8 cellular contexts compared by ENCODE assay signal in genomic region chr5:35209862-35210261, GRCh38.
"Had no signal": no experiment of that assay in that cellular context is flagged by ENCODE, and none has a peak within 500 bp of the region (broad histone marks: within the 10 kb centered on the region; RNA-seq: fewer than 3 reads in every experiment).

No MANE protein-coding gene starts in this region.

- H3K27ac Mint-ChIP-seq: GM23338, H9, HFFc6 had no signal

- H2AFZ ChIP-seq: GM23248, GM23338 had no signal

- H3K9me3 ChIP-seq: HAP-1 had no signal

- H3K9me3 Mint-ChIP-seq: GM23338, H9, HFFc6 had no signal

- H3K4me1 ChIP-seq: HAP-1 had no signal

- H3K9ac ChIP-seq: GM23248 had no signal

- DNase-seq: GM23248, GOT3, H7, H9, HCEC 1CT, HFFc6 had no signal

- H3K4me3 ChIP-seq: GM23248, GM23338, HAP-1 had no signal

- H3K36me3 ChIP-seq: HAP-1 had no signal

- H3K27ac ChIP-seq: GM23248 had no signal

- H3K4me1 Mint-ChIP-seq: GM23338, H9 had no signal

- H3K4me3 Mint-ChIP-seq: GM23338, H9, HFFc6 had no signal

- H3K4me2 ChIP-seq: GM23338 had no signal
